9 cellular contexts compared by ENCODE assay signal in genomic region chr3:116000315-116000714, GRCh38.
DNase-seq lines count a peak whose midpoint lies in the region; ATAC-seq, FAIRE-seq and TF ChIP-seq lines count a peak whose summit lies in the region.
"Had no signal": no experiment of that assay in that cellular context is flagged by ENCODE, and none has a peak within 500 bp of the region (broad histone marks: within the 10 kb centered on the region; RNA-seq: fewer than 3 reads in every experiment).

No MANE protein-coding gene starts in this region.

- no peak for DNase-seq in GM12892 (ENCODE audit: insufficient read length)
- peak; percentile 36 for DNase-seq in NCI-H460 (ENCODE audit: extremely low read depth, low read depth)
- peak; percentile 79 for DNase-seq in islet precursor cell
- no peak for DNase-seq in NCI-H446 treated with DMSO at 0.1 percent for 48 hours (lab: John Stamatoyannopoulos, UW)
- no peak for DNase-seq in putamen (ENCODE audit: low spot score)
- DNase-seq in RPMI8226: no peak
- DNase-seq in NCI-H524 (lab: John Stamatoyannopoulos, UW): no peak
- DNase-seq: heart right ventricle had no signal

- peak; percentile 88 for ATAC-seq in HG02588 (IDR thresholded peaks at IDR 0.05; ENCODE audit: unreplicated experiment)

- TF ChIP-seq POLR2A in GM12892 (IDR thresholded peaks at IDR 0.05; ENCODE audit: low read depth, low read length): no peak

- FAIRE-seq in GM12892 (lab: Jason Lieb, UNC): peak; percentile 97

Comparison
In these comparisons a context has a peak if more than half of its experiments do, and no peak if none do; other contexts are left out.
1. DNase-seq: peak in NCI-H460 (single experiment) and islet precursor cell (single experiment); none in GM12892 (single experiment), NCI-H446 treated with DMSO at 0.1 percent for 48 hours (single experiment), putamen (single experiment), RPMI8226 (single experiment) and NCI-H524 (0 of 2).